18 cellular contexts compared by ENCODE assay signal in the genomic region with DNA sequence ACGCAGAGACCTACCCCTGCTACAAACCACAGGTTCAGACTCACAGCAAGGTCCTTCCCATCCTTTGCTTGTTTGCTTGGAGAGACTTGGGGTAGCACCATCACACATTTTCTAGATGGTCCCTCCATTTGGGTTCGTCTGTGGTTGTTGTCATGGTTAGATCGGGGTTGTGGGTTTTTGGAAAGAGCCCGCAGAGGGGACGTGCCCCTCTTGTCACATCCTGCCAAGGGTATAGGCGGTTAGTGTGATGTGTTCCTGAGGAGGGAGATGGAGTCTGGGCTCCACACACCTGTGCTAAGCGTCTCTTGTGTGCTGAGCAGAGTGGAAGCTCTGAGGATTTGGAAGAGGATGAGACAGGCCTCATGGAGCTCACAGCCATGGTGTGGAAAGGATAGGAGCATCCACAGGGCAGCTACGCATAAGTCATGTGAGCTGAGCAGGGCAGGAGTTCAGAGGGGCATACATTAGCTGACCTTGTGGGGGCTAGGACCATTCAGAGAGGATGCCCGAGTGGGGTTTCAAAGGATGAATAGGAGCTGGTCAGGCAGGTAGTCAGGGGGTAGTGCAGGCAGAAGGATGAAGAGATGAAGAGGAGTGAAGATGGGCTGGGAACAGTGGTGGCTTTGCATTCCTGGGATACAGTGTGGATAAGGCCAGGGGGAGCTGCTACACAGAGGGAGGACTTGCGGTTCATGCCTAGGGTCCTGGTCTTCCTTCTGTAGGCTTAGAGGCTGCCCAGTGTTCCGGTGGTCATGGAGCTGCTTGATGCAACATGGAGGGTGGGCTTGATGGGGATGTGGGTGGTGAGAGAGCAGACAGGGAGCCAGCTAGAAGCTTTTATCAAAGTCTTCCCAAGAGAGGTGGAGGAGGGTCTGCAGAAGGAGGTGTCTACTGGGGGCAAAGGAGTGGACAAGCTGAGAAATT.
DNase-seq lines count a peak whose midpoint lies in the region; ATAC-seq and TF ChIP-seq lines count a peak whose summit lies in the region.
"Had no signal": no experiment of that assay in that cellular context is flagged by ENCODE, and none has a peak within 500 bp of the region (broad histone marks: within the 10 kb centered on the region; RNA-seq: fewer than 3 reads in every experiment).

No MANE protein-coding gene starts in this region.

- H3K4me1 ChIP-seq in aorta (ENCODE audit: control insufficient read depth in 1 of 2, insufficient read depth in 2 of 2, low read length in 2 of 2), result no peaks in the 10 kb centered on the region
- no peaks in the 10 kb centered on the region for H3K4me1 ChIP-seq in Karpas-422 (ENCODE audit: low read length)

- H3K36me3 ChIP-seq in aorta (ENCODE audit: control insufficient read depth in 1 of 2, insufficient read depth in 2 of 2, low read length in 1 of 2) (no peaks in the 10 kb centered on the region), Karpas-422 (ENCODE audit: insufficient read depth, low read length) (no peaks in the 10 kb centered on the region)

- H4K20me1 ChIP-seq in Karpas-422 (ENCODE audit: insufficient read depth, low read depth, low read length), result no peaks in the 10 kb centered on the region

- 95 to 97% methylated on average over 11 of the region's 11 CpGs for WGBS in aorta, 2 donors

- H3K9ac ChIP-seq in Karpas-422 (ENCODE audit: low read length), result no peak overlapping the region
- H3K9ac ChIP-seq: GM23248 had no signal

- H3K4me1 Mint-ChIP-seq in glutamatergic neuron (ENCODE audit: low read depth, unreplicated experiment) (no peaks in the 10 kb centered on the region), osteocyte (ENCODE audit: unreplicated experiment) (no peaks in the 10 kb centered on the region)

- H3K27ac ChIP-seq in aorta (ENCODE audit: low read depth in 1 of 2, low read length in 2 of 2) (no peak overlapping the region), Karpas-422 (ENCODE audit: low read length) (no peak overlapping the region)
- H3K27ac ChIP-seq: GM23248, PC-9 had no signal

- no peak overlapping the region for H2AFZ ChIP-seq in Karpas-422 (ENCODE audit: low read length)
- H2AFZ ChIP-seq: GM23248, PC-9 had no signal

- H3K27me3 ChIP-seq in aorta (ENCODE audit: control insufficient read depth in 1 of 2, insufficient read depth in 2 of 2, low read length in 1 of 2) (no peaks in the 10 kb centered on the region), Karpas-422 (ENCODE audit: low read length) (no peaks in the 10 kb centered on the region)

- H3K4me3 ChIP-seq in aorta (ENCODE audit: low read length in 2 of 2), result no peak overlapping the region
- no peak overlapping the region for H3K4me3 ChIP-seq in Karpas-422 (ENCODE audit: low read length)
- H3K4me3 ChIP-seq: GM23248, K562, PC-9 had no signal

- H3K4me2 ChIP-seq in Karpas-422 (ENCODE audit: low read depth, low read length, poor library complexity, severe bottlenecking), result no peak overlapping the region
- H3K4me2 ChIP-seq: PC-9 had no signal

- H3K4me3 Mint-ChIP-seq in glutamatergic neuron (ENCODE audit: unreplicated experiment), result no peak overlapping the region
- H3K4me3 Mint-ChIP-seq in osteocyte (ENCODE audit: unreplicated experiment), result no peak overlapping the region
- H3K4me3 Mint-ChIP-seq: CD8-positive, alpha-beta T cell had no signal

- H3K9me2 ChIP-seq in Karpas-422 (replicated peaks; ENCODE audit: insufficient read depth, low read length), result no peaks in the 10 kb centered on the region

- no peak for TF ChIP-seq CTCF in glutamatergic neuron (IDR thresholded peaks at IDR 0.05; ENCODE audit: partially characterized antibody, unreplicated experiment)
- no peak for TF ChIP-seq CTCF in osteocyte (IDR thresholded peaks at IDR 0.05)
- TF ChIP-seq CTCF in GM13976 (IDR thresholded peaks at IDR 0.05; ENCODE audit: borderline replicate concordance, control extremely low read depth, extremely low read depth, insufficient read depth, missing control alignments), result no peak

- ATAC-seq in Right ventricle myocardium superior (ENCODE audit: poor library complexity) (no peak), aorta (ENCODE audit: low FRiP score) (no peak)
- ATAC-seq: CD8-positive, alpha-beta T cell; K562 had no signal

- H3K79me2 ChIP-seq in Karpas-422 (ENCODE audit: low read length), result no peaks in the 10 kb centered on the region

- H3K9me3 ChIP-seq in aorta (ENCODE audit: control insufficient read depth, low read length), result no peaks in the 10 kb centered on the region
- H3K9me3 ChIP-seq in Karpas-422 (ENCODE audit: low read length), result no peaks in the 10 kb centered on the region

- in situ Hi-C loops in GM13976 (cut with MboI; ENCODE audit: low sequenced_read_pairs, unreplicated experiment), result no loop called here

- DNase-seq in cardiac septum (ENCODE audit: low spot score) (peak; percentile 62), Right ventricle myocardium superior (no peak), glutamatergic neuron (no peak), osteocyte (ENCODE audit: extremely low spot score, unreplicated experiment) (peak; percentile 67), aorta (peak; percentile 22 to 49), Karpas-422 (no peak), DMS79 (lab: John Stamatoyannopoulos, UW) (no peak), GM13976 (ENCODE audit: low spot score) (no peak)
- DNase-seq: DMS79 treated with DMSO at 0.1 percent for 48 hours, GM23248, MV-4-11, NCI-H1417 treated with DMSO at 0.1 percent for 48 hours, NCI-H2029, NCI-H2171, NCI-H774, PC-9 had no signal

- H3K36me3 Mint-ChIP-seq in glutamatergic neuron (ENCODE audit: unreplicated experiment), result peaks cover 13% of the 10 kb centered on the region
- no peaks in the 10 kb centered on the region for H3K36me3 Mint-ChIP-seq in osteocyte (ENCODE audit: unreplicated experiment)
- H3K36me3 Mint-ChIP-seq: CD8-positive, alpha-beta T cell had no signal

- intact Hi-C loops in cardiac septum (cut with DNase I) (no loop called here), Right ventricle myocardium superior (cut with DNase I) (loop anchor here (5.0 kb wide), 1 partner anchor 320 kb away; no protein-coding TSS in a partner anchor), aorta (cut with DNase I) (no loop called here)

- H3K9me3 Mint-ChIP-seq in glutamatergic neuron (ENCODE audit: unreplicated experiment) (peaks cover 2% of the 10 kb centered on the region), osteocyte (ENCODE audit: unreplicated experiment) (no peaks in the 10 kb centered on the region)
- H3K9me3 Mint-ChIP-seq: CD8-positive, alpha-beta T cell had no signal

- H3K27ac Mint-ChIP-seq in glutamatergic neuron (ENCODE audit: unreplicated experiment) (peak overlapping the region; percentile 20), osteocyte (ENCODE audit: unreplicated experiment) (no peak overlapping the region)
- H3K27ac Mint-ChIP-seq: CD8-positive, alpha-beta T cell had no signal

- H3K27me3 Mint-ChIP-seq in glutamatergic neuron (ENCODE audit: unreplicated experiment), result peaks cover 13% of the 10 kb centered on the region
- peaks cover 22% of the 10 kb centered on the region for H3K27me3 Mint-ChIP-seq in osteocyte (ENCODE audit: unreplicated experiment)

Comparison
In these comparisons a context has a peak if more than half of its experiments do, and no peak if none do; other contexts are left out.
1. DNase-seq: peak in cardiac septum (single experiment), osteocyte (single experiment) and aorta (2 of 2); none in Right ventricle myocardium superior (single experiment), glutamatergic neuron (single experiment), Karpas-422 (single experiment), DMS79 (single experiment) and GM13976 (single experiment).